16 cellular contexts compared by ENCODE assay signal in the genomic region with DNA sequence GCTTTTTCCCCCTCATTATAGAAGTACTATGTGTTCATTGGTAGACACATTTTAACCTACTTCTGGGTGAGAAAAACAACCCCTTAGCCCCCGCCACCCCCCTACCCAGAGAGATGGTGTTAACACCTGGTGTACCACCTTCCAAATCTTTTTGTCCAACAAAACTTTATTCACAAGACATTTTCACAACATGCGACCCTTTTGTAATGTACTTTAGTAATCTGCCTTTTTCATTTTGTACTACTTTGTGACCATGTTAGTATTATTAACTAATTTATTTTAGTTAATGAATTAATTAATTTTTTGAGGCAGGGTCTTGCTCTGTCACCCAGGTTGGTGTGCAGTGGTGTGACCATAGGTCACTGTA. TPM values are rescaled to one million over a fixed set of nuclear protein-coding genes. Genes with fewer than 3 reads are reported as not detected.
DNase-seq lines count a peak whose midpoint lies in the region; ATAC-seq and TF ChIP-seq lines count a peak whose summit lies in the region.
"Had no signal": no experiment of that assay in that cellular context is flagged by ENCODE, and none has a peak within 500 bp of the region (broad histone marks: within the 10 kb centered on the region; RNA-seq: fewer than 3 reads in every experiment).

No MANE protein-coding gene starts in this region.

- no peak overlapping the region for H3K4me3 Mint-ChIP-seq in activated naive CD4-positive, alpha-beta T cell treated with anti-CD3 and anti-CD28 coated beads for 36 hours
- H3K4me3 Mint-ChIP-seq in activated naive CD8-positive, alpha-beta T cell treated with anti-CD3 and anti-CD28 coated beads, Interleukin-2, amount 50 U/mL, for 24 hours, result peak overlapping the region; percentile 65
- H3K4me3 Mint-ChIP-seq in stimulated activated memory B cell treated with anti-CD40 and anti-IgM and Interleukin-4, amounts not matched to agents 10 μg/mL and 1 μg/mL and 100 μg/mL, for 72 hours, result peak overlapping the region; percentile 34
- H3K4me3 Mint-ChIP-seq: T-helper 17 cell had no signal

- H2AFZ ChIP-seq in MM.1S (ENCODE audit: low read length), result no peak overlapping the region
- H2AFZ ChIP-seq in smooth muscle cell (ENCODE audit: low read depth), result no peak overlapping the region

- CTCF ChIA-PET in activated naive CD4-positive, alpha-beta T cell treated with anti-CD3 and anti-CD28 coated beads for 36 hours (lab: Charles Lee), result no interaction called here

- H3K79me2 ChIP-seq in MM.1S (ENCODE audit: low read length) (peaks cover 18% of the 10 kb centered on the region), smooth muscle cell (ENCODE audit: low read depth) (no peaks in the 10 kb centered on the region)

- WGBS in smooth muscle cell (ENCODE audit: low lambda C conversion rate), result 91% methylated on average over 2 of the region's 2 CpGs

- H3K9ac ChIP-seq in MM.1S (ENCODE audit: low read length), result no peak overlapping the region
- no peak overlapping the region for H3K9ac ChIP-seq in smooth muscle cell (ENCODE audit: low read depth)

- peaks cover 27% of the 10 kb centered on the region for H3K4me1 Mint-ChIP-seq in activated naive CD4-positive, alpha-beta T cell treated with anti-CD3 and anti-CD28 coated beads for 36 hours (ENCODE audit: low read depth)
- H3K4me1 Mint-ChIP-seq in activated naive CD8-positive, alpha-beta T cell treated with anti-CD3 and anti-CD28 coated beads, Interleukin-2, amount 50 U/mL, for 24 hours, result peaks cover 40% of the 10 kb centered on the region
- peaks cover 84% of the 10 kb centered on the region for H3K4me1 Mint-ChIP-seq in stimulated activated memory B cell treated with anti-CD40 and anti-IgM and Interleukin-4, amounts not matched to agents 10 μg/mL and 1 μg/mL and 100 μg/mL, for 72 hours

- no peaks in the 10 kb centered on the region for H4K20me1 ChIP-seq in MM.1S (ENCODE audit: insufficient read depth, low read length)
- no peaks in the 10 kb centered on the region for H4K20me1 ChIP-seq in smooth muscle cell (ENCODE audit: low read depth)

- TF ChIP-seq CTCF in MM.1S (IDR thresholded peaks at IDR 0.05; ENCODE audit: low read length), result no peak
- no peak for TF ChIP-seq CTCF in smooth muscle cell (IDR thresholded peaks at IDR 0.05; ENCODE audit: borderline replicate concordance, insufficient read depth, poor library complexity, severe bottlenecking)

- DNase-seq in activated naive CD4-positive, alpha-beta T cell treated with anti-CD3 and anti-CD28 coated beads for 36 hours, result no peak
- DNase-seq in activated naive CD4-positive, alpha-beta T cell treated with Interleukin-2 at 50 U/mL for 16 hours, result no peak
- DNase-seq in MM.1S (no peak), substantia nigra (lab: John Stamatoyannopoulos, UW) (no peak), NCI-H82 (lab: John Stamatoyannopoulos, UW) (no peak), smooth muscle cell (lab: John Stamatoyannopoulos, UW; ENCODE audit: unreplicated experiment) (no peak)
- no peak for DNase-seq in activated naive CD8-positive, alpha-beta T cell treated with anti-CD3 and anti-CD28 coated beads, Interleukin-2, amount 50 U/mL, for 24 hours
- DNase-seq: activated CD4-positive, CD25-positive, alpha-beta regulatory T cell treated with anti-CD3 and anti-CD28 coated beads, Interleukin-2, amount 50 U/mL, for 72 hours; Calu3; foreskin keratinocyte; NCI-H1930; NCI-H526; T-helper 17 cell had no signal

- no peaks in the 10 kb centered on the region for H3K27me3 ChIP-seq in MM.1S (replicated peaks; ENCODE audit: insufficient read depth, low read length)
- peaks cover 15% of the 10 kb centered on the region for H3K27me3 ChIP-seq in smooth muscle cell (ENCODE audit: low read depth)
- H3K27me3 ChIP-seq: left lung, tibial nerve had no signal

- no peak overlapping the region for H3K4me3 ChIP-seq in MM.1S (ENCODE audit: low read length)
- H3K4me3 ChIP-seq in smooth muscle cell, result no peak overlapping the region
- H3K4me3 ChIP-seq: left lung, tibial nerve had no signal

- no peaks in the 10 kb centered on the region for H3K9me3 ChIP-seq in MM.1S (replicated peaks; ENCODE audit: insufficient read depth, low read length)
- no peaks in the 10 kb centered on the region for H3K9me3 ChIP-seq in smooth muscle cell (replicated peaks; ENCODE audit: low read depth)
- H3K9me3 ChIP-seq: left lung had no signal

- ATAC-seq in activated naive CD8-positive, alpha-beta T cell treated with anti-CD3 and anti-CD28 coated beads, Interleukin-2, amount 50 U/mL, for 24 hours, result no peak
- no peak for ATAC-seq in stimulated activated memory B cell treated with anti-CD40 and anti-IgM and Interleukin-4, amounts not matched to agents 10 μg/mL and 1 μg/mL and 100 μg/mL, for 72 hours
- ATAC-seq: foreskin keratinocyte had no signal

- peak overlapping the region; percentile 67; the same call in 1 of the 2 replicates for H3K27ac ChIP-seq in MM.1S (ENCODE audit: low read length)
- H3K27ac ChIP-seq in substantia nigra (ENCODE audit: low read depth, low read length, poor library complexity, severe bottlenecking), result no peak overlapping the region
- H3K27ac ChIP-seq in smooth muscle cell (ENCODE audit: low read depth), result no peak overlapping the region
- H3K27ac ChIP-seq: foreskin keratinocyte had no signal

- H3K9me2 ChIP-seq in MM.1S (replicated peaks; ENCODE audit: insufficient read depth, low read length), result no peaks in the 10 kb centered on the region

- 0 out of 2 replicates have a peak, but pooled peaks cover 12% of the 10 kb centered on the region for H3F3A ChIP-seq in MM.1S (ENCODE audit: insufficient read depth, low read length)
- no peaks in the 10 kb centered on the region for H3F3A ChIP-seq in smooth muscle cell (ENCODE audit: low read depth)

- intact Hi-C loops in activated naive CD4-positive, alpha-beta T cell treated with anti-CD3 and anti-CD28 coated beads for 36 hours (cut with micrococcal nuclease), result loop anchor here (1.0 to 2.0 kb wide), 5 partner anchors 44 to 393 kb away; no protein-coding TSS in a partner anchor

- H3K4me1 ChIP-seq in MM.1S (ENCODE audit: low read length) (peaks cover 32% of the 10 kb centered on the region), smooth muscle cell (ENCODE audit: low read depth) (no peaks in the 10 kb centered on the region)

- no peaks in the 10 kb centered on the region for H3K36me3 Mint-ChIP-seq in activated naive CD4-positive, alpha-beta T cell treated with anti-CD3 and anti-CD28 coated beads for 36 hours (ENCODE audit: low read depth)
- H3K36me3 Mint-ChIP-seq in activated naive CD8-positive, alpha-beta T cell treated with anti-CD3 and anti-CD28 coated beads, Interleukin-2, amount 50 U/mL, for 24 hours (ENCODE audit: low read depth), result peaks cover 2% of the 10 kb centered on the region
- H3K36me3 Mint-ChIP-seq in stimulated activated memory B cell treated with anti-CD40 and anti-IgM and Interleukin-4, amounts not matched to agents 10 μg/mL and 1 μg/mL and 100 μg/mL, for 72 hours, result peaks cover 61% of the 10 kb centered on the region

- no peaks in the 10 kb centered on the region for H3K9me3 Mint-ChIP-seq in activated naive CD4-positive, alpha-beta T cell treated with anti-CD3 and anti-CD28 coated beads for 36 hours
- H3K9me3 Mint-ChIP-seq in activated naive CD8-positive, alpha-beta T cell treated with anti-CD3 and anti-CD28 coated beads, Interleukin-2, amount 50 U/mL, for 24 hours, result no peaks in the 10 kb centered on the region
- peaks cover 7% of the 10 kb centered on the region for H3K9me3 Mint-ChIP-seq in stimulated activated memory B cell treated with anti-CD40 and anti-IgM and Interleukin-4, amounts not matched to agents 10 μg/mL and 1 μg/mL and 100 μg/mL, for 72 hours

- H3K27me3 Mint-ChIP-seq in activated naive CD4-positive, alpha-beta T cell treated with anti-CD3 and anti-CD28 coated beads for 36 hours (ENCODE audit: low read depth), result no peaks in the 10 kb centered on the region
- no peaks in the 10 kb centered on the region for H3K27me3 Mint-ChIP-seq in activated naive CD8-positive, alpha-beta T cell treated with anti-CD3 and anti-CD28 coated beads, Interleukin-2, amount 50 U/mL, for 24 hours
- no peaks in the 10 kb centered on the region for H3K27me3 Mint-ChIP-seq in stimulated activated memory B cell treated with anti-CD40 and anti-IgM and Interleukin-4, amounts not matched to agents 10 μg/mL and 1 μg/mL and 100 μg/mL, for 72 hours

- H3K27ac Mint-ChIP-seq in activated naive CD4-positive, alpha-beta T cell treated with anti-CD3 and anti-CD28 coated beads for 36 hours, result peak overlapping the region; percentile 90
- H3K27ac Mint-ChIP-seq in activated naive CD8-positive, alpha-beta T cell treated with anti-CD3 and anti-CD28 coated beads, Interleukin-2, amount 50 U/mL, for 24 hours, result peak overlapping the region; percentile 91
- peak overlapping the region; percentile 91 for H3K27ac Mint-ChIP-seq in stimulated activated memory B cell treated with anti-CD40 and anti-IgM and Interleukin-4, amounts not matched to agents 10 μg/mL and 1 μg/mL and 100 μg/mL, for 72 hours

- H3K36me3 ChIP-seq in MM.1S (replicated peaks; ENCODE audit: insufficient read depth, low read length) (no peaks in the 10 kb centered on the region), smooth muscle cell (ENCODE audit: low read depth) (no peaks in the 10 kb centered on the region)
- H3K36me3 ChIP-seq: left lung, tibial nerve had no signal

- no peak overlapping the region for H3K4me2 ChIP-seq in MM.1S (ENCODE audit: low read depth, low read length)
- no peak overlapping the region for H3K4me2 ChIP-seq in smooth muscle cell

RNA-seq across cellular contexts. Expression of a gene that starts 20.0 kb away (rescaled TPM):
- 10 to 100 TPM; 12.0 to 13.4 TPM for total RNA-seq in activated naive CD4-positive, alpha-beta T cell treated with anti-CD3 and anti-CD28 coated beads for 36 hours
- 0.18 and 1.7 TPM in 2 replicates for total RNA-seq in smooth muscle cell
- polyA plus RNA-seq in smooth muscle cell, result 0.02 TPM in 1 of 2 replicates, not detected in the other
